Comparison of ENCODE assay signal across 21 cellular contexts in genomic region chr5:33282157-33282556, GRCh38.
"Had no signal": no experiment of that assay in that cellular context is flagged by ENCODE, and none has a peak within 500 bp of the region (broad histone marks: within the 10 kb centered on the region; RNA-seq: fewer than 3 reads in every experiment).

No MANE protein-coding gene starts in this region.

- H3K27ac Mint-ChIP-seq: memory B cell; natural killer cell; progenitor cell of endocrine pancreas; stimulated activated naive B cell treated with anti-CD40 and anti-IgM and Interleukin-4, amounts not matched to agents 10 μg/mL and 1 μg/mL and 100 μg/mL, for 72 hours; stimulated activated naive CD8-positive, alpha-beta T cell treated with anti-CD3 and anti-CD28 coated beads, Interleukin-15, Interleukin-2, amounts not matched to agents 100 ng/mL and 50 ng/mL, for 24 hours had no signal

- H3K27ac ChIP-seq: dorsolateral prefrontal cortex, gastrocnemius medialis, neutrophil, parathyroid adenoma, thoracic aorta, tibial nerve, upper lobe of left lung, uterus had no signal

- H3K4me3 ChIP-seq: dorsolateral prefrontal cortex, gastrocnemius medialis, lung, thoracic aorta, tibial nerve, upper lobe of left lung, uterus had no signal

- H2AFZ ChIP-seq: parathyroid adenoma had no signal

- H3K9me3 Mint-ChIP-seq: memory B cell; neural crest cell; stimulated activated naive B cell treated with anti-CD40 and anti-IgM and Interleukin-4, amounts not matched to agents 10 μg/mL and 1 μg/mL and 100 μg/mL, for 72 hours had no signal

- H3K4me3 Mint-ChIP-seq: memory B cell; natural killer cell; neural crest cell; stimulated activated naive B cell treated with anti-CD40 and anti-IgM and Interleukin-4, amounts not matched to agents 10 μg/mL and 1 μg/mL and 100 μg/mL, for 72 hours; stimulated activated naive CD8-positive, alpha-beta T cell treated with anti-CD3 and anti-CD28 coated beads, Interleukin-15, Interleukin-2, amounts not matched to agents 100 ng/mL and 50 ng/mL, for 24 hours had no signal

- DNase-seq: cortex of kidney; dorsolateral prefrontal cortex; effector CD4-positive, alpha-beta T cell; gastrocnemius medialis; head of caudate nucleus; kidney; natural killer cell; stimulated activated naive B cell treated with anti-CD40 and anti-IgM and Interleukin-4, amounts not matched to agents 10 μg/mL and 1 μg/mL and 100 μg/mL, for 72 hours; upper lobe of left lung; uterus had no signal

- H3K79me2 ChIP-seq: parathyroid adenoma had no signal

- H3K4me1 Mint-ChIP-seq: memory B cell; natural killer cell; neural crest cell; stimulated activated naive B cell treated with anti-CD40 and anti-IgM and Interleukin-4, amounts not matched to agents 10 μg/mL and 1 μg/mL and 100 μg/mL, for 72 hours had no signal

- H3K9me3 ChIP-seq: gastrocnemius medialis, neutrophil, thoracic aorta, tibial nerve, upper lobe of left lung, uterus had no signal

- H3K27me3 Mint-ChIP-seq: memory B cell; progenitor cell of endocrine pancreas; stimulated activated naive B cell treated with anti-CD40 and anti-IgM and Interleukin-4, amounts not matched to agents 10 μg/mL and 1 μg/mL and 100 μg/mL, for 72 hours; stimulated activated naive CD8-positive, alpha-beta T cell treated with anti-CD3 and anti-CD28 coated beads, Interleukin-15, Interleukin-2, amounts not matched to agents 100 ng/mL and 50 ng/mL, for 24 hours had no signal

- H3K36me3 Mint-ChIP-seq: memory B cell; natural killer cell; stimulated activated naive B cell treated with anti-CD40 and anti-IgM and Interleukin-4, amounts not matched to agents 10 μg/mL and 1 μg/mL and 100 μg/mL, for 72 hours had no signal

- FAIRE-seq: kidney had no signal

- H3K36me3 ChIP-seq: gastrocnemius medialis, neutrophil, thoracic aorta, tibial nerve, upper lobe of left lung, uterus had no signal

- H3K27me3 ChIP-seq: dorsolateral prefrontal cortex, gastrocnemius medialis, neutrophil, tibial nerve, upper lobe of left lung, uterus had no signal

- ATAC-seq: left lobe of liver; natural killer cell; sciatic nerve; stimulated activated naive B cell treated with anti-CD40 and anti-IgM and Interleukin-4, amounts not matched to agents 10 μg/mL and 1 μg/mL and 100 μg/mL, for 72 hours had no signal

- H3K4me1 ChIP-seq: parathyroid adenoma, upper lobe of left lung, uterus had no signal

- H3K9ac ChIP-seq: parathyroid adenoma had no signal
